ENCODE assay signal across 8 cellular contexts in the genomic region with DNA sequence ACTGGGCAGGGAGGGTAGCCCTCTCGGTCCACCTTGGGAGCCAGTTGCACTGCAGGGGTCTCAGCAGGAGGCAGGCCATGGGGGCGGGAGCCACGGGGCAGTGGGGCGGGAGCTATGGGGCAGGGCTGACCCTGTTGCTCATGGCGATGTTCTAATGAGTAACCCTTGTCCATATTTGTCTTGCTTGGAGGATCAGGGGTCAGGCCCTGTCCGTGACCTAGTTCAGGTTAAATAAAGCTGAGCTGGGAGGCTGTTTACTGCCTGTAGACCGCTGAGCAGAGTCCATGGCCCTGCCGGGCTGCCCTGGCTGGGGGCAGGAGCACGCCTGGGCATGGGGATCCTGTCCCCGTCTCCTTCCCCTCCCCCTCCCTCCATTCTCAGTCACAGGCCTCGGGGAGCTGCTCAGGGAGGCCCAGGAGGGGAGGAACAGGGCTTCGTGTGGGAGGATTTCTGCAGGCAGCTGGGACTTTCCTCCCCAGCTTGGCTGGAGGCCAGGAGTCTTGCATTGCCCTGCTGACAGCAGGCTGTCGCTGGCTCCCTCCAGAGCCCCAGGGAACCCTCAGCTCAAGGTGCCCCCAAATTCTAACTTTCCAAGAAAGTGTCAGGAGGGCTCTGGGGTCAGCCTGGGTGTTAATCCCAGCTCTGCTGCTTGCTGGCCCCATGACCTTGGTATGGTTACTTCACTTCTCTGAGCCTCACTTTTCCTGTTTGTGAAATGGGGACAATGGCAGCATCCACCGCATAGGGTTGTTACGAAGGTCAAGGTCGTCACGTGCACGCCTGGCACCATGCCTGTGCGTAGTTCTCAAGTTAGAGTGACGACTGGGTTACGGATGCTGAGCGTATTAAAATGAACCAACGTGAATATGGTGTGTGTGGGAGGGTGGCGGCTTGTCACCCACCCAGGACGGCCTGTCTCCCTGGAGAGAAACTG. TPM values are rescaled to one million over a fixed set of nuclear protein-coding genes. Genes with fewer than 3 reads are reported as not detected.
DNase-seq lines count a peak whose midpoint lies in the region; ATAC-seq and TF ChIP-seq lines count a peak whose summit lies in the region.

No MANE protein-coding gene starts in this region.

- peak overlapping the region in 8 of 10 donors; percentile 7 to 61 (median 34) for H3K27ac ChIP-seq in heart right ventricle

- no peak for TF ChIP-seq CTCF in heart right ventricle (IDR thresholded peaks at IDR 0.05)

- no peak overlapping the region for H3K4me3 ChIP-seq in heart right ventricle

- H3K9me3 ChIP-seq in heart right ventricle, result no peaks in the 10 kb centered on the region

- peaks cover 9 to 27% (median 19%) of the 10 kb centered on the region in 9 donors for H3K4me1 ChIP-seq in heart right ventricle

- DNase-seq in stimulated activated naive CD4-positive, alpha-beta T cell treated with Interleukin-2 at 50 U/mL for 16 hours (lab: John Stamatoyannopoulos, UW), result peak; percentile 54
- no peak for DNase-seq in stimulated activated naive CD4-positive, alpha-beta T cell (lab: John Stamatoyannopoulos, UW)
- DNase-seq in activated T-cell treated with anti-CD3 and anti-CD28 coated beads, Interleukin-2, amount 50 U/mL, for 48 hours, result peak; percentile 52 to 71
- DNase-seq in heart right ventricle (peak; percentile 69 to 75), NCI-H2107 (lab: John Stamatoyannopoulos, UW) (no peak), cerebellar nuclear complex (lab: John Stamatoyannopoulos, UW) (no peak)
- peak; percentile 68 for DNase-seq in stimulated activated CD4-positive, alpha-beta T cell treated with anti-CD3 and anti-CD28 coated beads, Interleukin-4, amount 100 ng/mL, for 1 hour

- WGBS in heart right ventricle, 2 donors, result 59 to 60% methylated on average over 25 of the region's 25 CpGs

- H3K27me3 ChIP-seq in heart right ventricle, result no peaks in the 10 kb centered on the region

- ATAC-seq in heart right ventricle, result peak; percentile 51 to 78 (median 64)
- no peak for ATAC-seq in HG02642 (IDR thresholded peaks at IDR 0.05; ENCODE audit: poor library complexity, unreplicated experiment)

- H3K36me3 ChIP-seq in heart right ventricle, result peaks cover 0 to 64% (median 10%) of the 10 kb centered on the region in 9 donors

- intact Hi-C loops in heart right ventricle (cut with DNase I), result loop anchor here in 1 of 10 donors (10.0 kb wide), 1 partner anchor 128 kb away; no protein-coding TSS in a partner anchor

RNA-seq across cellular contexts. Expression of a gene that starts 6.1 kb away (rescaled TPM):
- 1 to 10 TPM in 3 of 10 donors, under 1 TPM in 5, not detected in 2; 0.18 to 1.3 (median 0.41) TPM for total RNA-seq in heart right ventricle
- polyA plus RNA-seq in heart right ventricle, result 1 to 10 TPM; 2.0 to 2.8 TPM

RNA-seq across cellular contexts. Expression of a gene that starts 12.1 kb away (rescaled TPM):
- 10 to 100 TPM in 4 of 10 donors, 1 to 10 TPM in 6; 7.7 to 16.9 (median 9.2) TPM for total RNA-seq in heart right ventricle
- polyA plus RNA-seq in heart right ventricle, result 10 to 100 TPM in 1 of 2 donors, 1 to 10 TPM in 1; 8.5 to 14.9 TPM

RNA-seq across cellular contexts. Expression of a gene that starts 25.2 kb away (rescaled TPM):
- 100 to 1,000 TPM in 4 of 10 donors, 10 to 100 TPM in 6; 26.2 to 185 (median 89.1) TPM for total RNA-seq in heart right ventricle
- polyA plus RNA-seq in heart right ventricle, result 100 to 1,000 TPM; 181 to 247 TPM

RNA-seq across cellular contexts. Expression of a gene that starts 26.4 kb away (rescaled TPM):
- total RNA-seq in heart right ventricle, result 1 to 10 TPM in 9 of 10 donors, under 1 TPM in 1; 0.96 to 6.0 (median 1.9) TPM
- polyA plus RNA-seq in heart right ventricle, result 1 to 10 TPM; 1.6 to 3.2 TPM

RNA-seq across cellular contexts. Expression of a gene that starts 51.9 kb away (rescaled TPM):
- total RNA-seq in heart right ventricle, result 100 to 1,000 TPM; 137 to 205 (median 179) TPM
- 100 to 1,000 TPM in 1 of 2 donors, 10 to 100 TPM in 1; 79.1 to 107 TPM for polyA plus RNA-seq in heart right ventricle

Comparison
In these comparisons a context has a peak if more than half of its experiments do, and no peak if none do; other contexts are left out.
1. DNase-seq: peak in stimulated activated naive CD4-positive, alpha-beta T cell treated with Interleukin-2 at 50 U/mL for 16 hours (single experiment), activated T-cell treated with anti-CD3 and anti-CD28 coated beads, Interleukin-2, amount 50 U/mL, for 48 hours (2 of 2), heart right ventricle (2 of 2) and stimulated activated CD4-positive, alpha-beta T cell treated with anti-CD3 and anti-CD28 coated beads, Interleukin-4, amount 100 ng/mL, for 1 hour (single experiment); none in stimulated activated naive CD4-positive, alpha-beta T cell (0 of 6), NCI-H2107 (single experiment) and cerebellar nuclear complex (0 of 2).